21 cellular contexts compared by ENCODE assay signal in the genomic region with DNA sequence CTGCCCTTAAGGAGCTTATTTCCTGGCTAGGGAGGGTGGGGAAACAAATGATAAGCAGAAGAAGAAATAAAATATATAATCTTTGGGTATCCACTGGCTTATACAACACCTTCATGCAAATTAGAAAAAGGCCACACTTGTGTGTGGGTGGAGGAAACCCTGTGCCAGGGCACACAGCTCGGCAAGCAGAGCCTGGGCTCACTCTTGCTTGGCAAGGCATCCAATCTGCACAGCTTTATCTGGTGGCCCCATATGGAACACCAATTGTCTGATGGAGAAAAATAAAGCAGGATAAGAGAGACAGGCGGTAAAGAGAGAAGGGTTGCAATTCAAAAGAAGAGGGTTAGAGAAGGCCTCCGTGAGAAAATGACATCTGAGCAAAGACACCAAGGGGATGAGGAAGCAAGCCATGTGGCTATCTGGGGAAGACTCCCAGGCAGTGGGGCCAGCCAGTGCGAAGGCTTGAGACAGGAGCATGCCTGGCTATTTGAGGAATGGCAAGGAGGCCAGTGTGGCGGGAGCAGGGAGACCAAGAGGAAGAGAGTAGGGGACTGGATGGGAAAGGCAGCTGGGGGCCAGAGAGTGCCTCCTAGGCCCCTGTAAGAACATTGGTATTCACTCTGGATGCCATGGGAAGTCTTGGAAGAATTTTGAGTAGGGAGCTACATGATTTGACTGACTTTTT. TPM values are rescaled to one million over a fixed set of nuclear protein-coding genes. Genes with fewer than 3 reads are reported as not detected.
A peak's percentile ranks its signal among the peaks of the same experiment; 100 is the strongest.
DNase-seq lines count a peak whose midpoint lies in the region; ATAC-seq and TF ChIP-seq lines count a peak whose summit lies in the region.
"Had no signal": no experiment of that assay in that cellular context is flagged by ENCODE, and none has a peak within 500 bp of the region (broad histone marks: within the 10 kb centered on the region; RNA-seq: fewer than 3 reads in every experiment).

No MANE protein-coding gene starts in this region.

- peaks cover 37 to 60% (median 53%) of the 10 kb centered on the region in 10 experiments for H3K4me1 ChIP-seq in BLaER1 treated with 17β-estradiol and CSF1 and Interleukin-3, amounts not matched to agents 10 nM and 100 nM
- peaks cover 35% of the 10 kb centered on the region for H3K4me1 ChIP-seq in osteoblast (ENCODE audit: insufficient read depth, low read length)
- H3K4me1 ChIP-seq: HAP-1 had no signal

- H2AFZ ChIP-seq in osteoblast (ENCODE audit: low read length) = no peak overlapping the region
- H2AFZ ChIP-seq: GM23248 had no signal

- H3K79me2 ChIP-seq in osteoblast (ENCODE audit: insufficient read depth, low read length) = no peaks in the 10 kb centered on the region

- peaks cover 0 to 21% (median 5%) of the 10 kb centered on the region in 11 experiments; a peak in 10 of 22 replicates for H3K9me3 ChIP-seq in BLaER1 treated with 17β-estradiol and CSF1 and Interleukin-3, amounts not matched to agents 10 nM and 100 nM (replicated peaks in 1 of 11)
- H3K9me3 ChIP-seq in osteoblast (ENCODE audit: low read depth, low read length) = no peaks in the 10 kb centered on the region
- H3K9me3 ChIP-seq: HAP-1, Peyer's patch, SJCRH30 had no signal

- TF ChIP-seq CTCF in osteoblast (IDR thresholded peaks at IDR 0.05; ENCODE audit: extremely low read depth, low read depth, low read length) = no peak

- H3K4me2 ChIP-seq in BLaER1 treated with 17β-estradiol and CSF1 and Interleukin-3, amounts not matched to agents 10 nM and 100 nM = peak overlapping the region in 8 of 11 experiments; percentile 13 to 96 (median 66); a peak in 11 of 22 replicates
- H3K4me2 ChIP-seq in osteoblast (ENCODE audit: insufficient read depth, low read length) = no peak overlapping the region

- ATAC-seq in GM19467 (IDR thresholded peaks at IDR 0.05; ENCODE audit: unreplicated experiment) (no peak), HG02840 (IDR thresholded peaks at IDR 0.05; ENCODE audit: low FRiP score, unreplicated experiment) (no peak)
- ATAC-seq: HepG2, K562 had no signal

- no peaks in the 10 kb centered on the region for H4K20me1 ChIP-seq in BLaER1 treated with 17β-estradiol and CSF1 and Interleukin-3, amounts not matched to agents 10 nM and 100 nM
- H4K20me1 ChIP-seq in osteoblast (ENCODE audit: insufficient read depth, low read length) = no peaks in the 10 kb centered on the region

- H3K9ac ChIP-seq in BLaER1 treated with 17β-estradiol and CSF1 and Interleukin-3, amounts not matched to agents 10 nM and 100 nM = no peak overlapping the region
- H3K9ac ChIP-seq: GM23248 had no signal

- H3K36me3 ChIP-seq in BLaER1 treated with 17β-estradiol and CSF1 and Interleukin-3, amounts not matched to agents 10 nM and 100 nM = no peaks in the 10 kb centered on the region
- no peaks in the 10 kb centered on the region for H3K36me3 ChIP-seq in osteoblast (ENCODE audit: insufficient read depth, low read length)
- H3K36me3 ChIP-seq: HAP-1, Peyer's patch, SJCRH30 had no signal

- DNase-seq in NCI-H1694 treated with DMSO at 0.1 percent for 48 hours (lab: John Stamatoyannopoulos, UW) (peak; percentile 72), cerebellum (ENCODE audit: low spot score) (peak; percentile 86), osteoblast (ENCODE audit: insufficient read length, low spot score, missing footprints) (peak; percentile 36), EL (no peak)
- DNase-seq: DMS79, NCI-H1092, NCI-H1436, NCI-H2029, NCI-H2171, NCI-H524 treated with DMSO at 0.1 percent for 48 hours, NCI-H82, SJCRH30 had no signal

- H3K27ac ChIP-seq in BLaER1 treated with 17β-estradiol and CSF1 and Interleukin-3, amounts not matched to agents 10 nM and 100 nM = peak overlapping the region in 1 of 11 experiments; percentile 34; a peak in 1 of 22 replicates
- H3K27ac ChIP-seq in osteoblast (ENCODE audit: low read depth, low read length) = no peak overlapping the region
- H3K27ac ChIP-seq: GM23248, HL-60, Peyer's patch, SJCRH30 had no signal

- no peak overlapping the region for H3K4me3 ChIP-seq in BLaER1 treated with 17β-estradiol and CSF1 and Interleukin-3, amounts not matched to agents 10 nM and 100 nM
- H3K4me3 ChIP-seq in osteoblast (ENCODE audit: insufficient read depth, low read length) = no peak overlapping the region
- H3K4me3 ChIP-seq: GM23248, HAP-1, K562, Peyer's patch, SJCRH30 had no signal

- no peaks in the 10 kb centered on the region for H3K27me3 ChIP-seq in BLaER1 treated with 17β-estradiol and CSF1 and Interleukin-3, amounts not matched to agents 10 nM and 100 nM
- no peaks in the 10 kb centered on the region for H3K27me3 ChIP-seq in osteoblast (ENCODE audit: insufficient read depth, low read length)
- H3K27me3 ChIP-seq: Peyer's patch, SJCRH30 had no signal

RNA-seq across cellular contexts. Expression of a gene that starts 22.5 kb away (rescaled TPM):
- total RNA-seq in cerebellum (185 TPM), osteoblast (95.2 and 96.7 TPM in 2 replicates)
